In the genomic region with DNA sequence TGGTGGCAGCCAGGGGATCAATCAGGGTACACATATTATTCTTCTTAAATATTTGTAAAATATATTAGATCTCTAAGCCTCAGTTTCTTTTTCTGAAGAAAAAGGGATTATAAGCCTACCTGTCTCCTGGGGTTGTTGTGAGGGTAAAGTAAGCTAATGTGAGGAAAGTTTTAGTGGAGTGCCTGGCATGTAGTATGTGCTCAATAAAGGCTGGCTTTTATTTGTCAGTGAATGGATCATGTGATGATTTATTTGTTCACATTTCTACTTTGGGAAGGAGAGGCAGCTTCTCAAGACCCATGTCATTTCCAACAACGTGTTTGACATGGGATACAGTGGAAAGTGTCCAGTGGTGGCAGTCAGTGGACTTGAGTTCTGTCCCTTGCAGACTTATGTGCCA, we compare ENCODE assay signal across 8 cellular contexts.
"Had no signal": no experiment of that assay in that cellular context is flagged by ENCODE, and none has a peak within 500 bp of the region (broad histone marks: within the 10 kb centered on the region; RNA-seq: fewer than 3 reads in every experiment).

No MANE protein-coding gene starts in this region.

- DNase-seq: GDM1, GF-D8 had no signal

- H3K4me3 ChIP-seq: GM12878 had no signal

- FAIRE-seq: G401.6, GM12878, GM12891, GM12892, GM18507, GM19239 had no signal

- ATAC-seq: GM12878 had no signal
